1 cellular context compared by ENCODE assay signal in genomic region chr19:44770550-44771257, GRCh38.
TF ChIP-seq lines count a peak whose summit lies in the region.

No MANE protein-coding gene starts in this region.

TF ChIP-seq in H1, 55 proteins besides CTCF, POLR2A, EP300 and RAD21 (continued from another document):
- TF ChIP-seq, protein P1, sequence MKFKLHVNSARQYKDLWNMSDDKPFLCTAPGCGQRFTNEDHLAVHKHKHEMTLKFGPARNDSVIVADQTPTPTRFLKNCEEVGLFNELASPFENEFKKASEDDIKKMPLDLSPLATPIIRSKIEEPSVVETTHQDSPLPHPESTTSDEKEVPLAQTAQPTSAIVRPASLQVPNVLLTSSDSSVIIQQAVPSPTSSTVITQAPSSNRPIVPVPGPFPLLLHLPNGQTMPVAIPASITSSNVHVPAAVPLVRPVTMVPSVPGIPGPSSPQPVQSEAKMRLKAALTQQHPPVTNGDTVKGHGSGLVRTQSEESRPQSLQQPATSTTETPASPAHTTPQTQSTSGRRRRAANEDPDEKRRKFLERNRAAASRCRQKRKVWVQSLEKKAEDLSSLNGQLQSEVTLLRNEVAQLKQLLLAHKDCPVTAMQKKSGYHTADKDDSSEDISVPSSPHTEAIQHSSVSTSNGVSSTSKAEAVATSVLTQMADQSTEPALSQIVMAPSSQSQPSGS (IDR thresholded peaks at IDR 0.05; ENCODE audit: low read length) = no peak
